1 cellular context compared by ENCODE assay signal in the genomic region with DNA sequence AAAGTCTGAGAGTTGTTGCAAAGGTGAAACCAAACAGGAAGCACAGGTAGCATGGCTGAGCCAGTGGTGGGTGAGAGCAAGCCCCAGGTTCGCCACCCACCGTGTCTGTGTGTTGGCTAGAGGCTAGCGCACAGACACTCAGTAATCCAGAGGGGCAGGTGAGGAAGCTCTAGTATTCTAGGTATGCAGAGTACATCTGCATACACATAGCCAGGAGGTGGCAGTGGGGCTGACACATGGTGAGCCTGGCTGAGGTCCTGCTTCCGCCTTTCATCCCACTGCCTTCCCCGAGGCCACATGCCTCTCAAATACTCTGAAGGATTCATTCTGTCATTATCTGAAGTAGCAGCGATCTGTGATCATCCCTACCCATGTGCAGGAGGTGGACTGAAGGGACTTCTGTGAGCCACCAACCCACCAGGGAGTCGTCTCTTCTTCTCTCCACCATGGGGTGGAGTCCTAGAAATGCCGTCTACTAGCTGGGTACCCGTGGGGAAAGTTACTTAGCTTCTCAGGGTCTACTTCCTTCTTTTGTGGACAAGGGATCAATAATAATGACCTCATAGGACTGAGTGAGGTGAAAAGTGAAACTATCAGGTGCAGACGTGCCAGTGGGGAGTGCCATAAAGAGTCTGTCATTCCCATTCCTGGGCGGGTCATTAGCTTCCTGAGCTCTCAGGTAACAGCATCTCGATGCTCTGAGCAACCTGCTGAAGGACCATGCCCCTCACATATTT.
A peak's percentile ranks its signal among the peaks of the same experiment; 100 is the strongest.
TF ChIP-seq lines count a peak whose summit lies in the region.

No MANE protein-coding gene starts in this region.

TF ChIP-seq in H1, 55 proteins besides CTCF, POLR2A, EP300 and RAD21 (continued from another document):
- 0 out of 4 replicates have a peak, but pooled peaks have one; percentile 42 to 50 for TF ChIP-seq SIN3A (conservative IDR thresholded peaks at IDR 0.05 in 1 of 2, IDR thresholded peaks at IDR 0.05 in 1 of 2; ENCODE audit: low read depth in 1 of 2, low read length in 2 of 2)
- no peak for TF ChIP-seq SAP30 (IDR thresholded peaks at IDR 0.05; ENCODE audit: insufficient read depth, insufficient replicate concordance, low read length)
